In the genomic region with DNA sequence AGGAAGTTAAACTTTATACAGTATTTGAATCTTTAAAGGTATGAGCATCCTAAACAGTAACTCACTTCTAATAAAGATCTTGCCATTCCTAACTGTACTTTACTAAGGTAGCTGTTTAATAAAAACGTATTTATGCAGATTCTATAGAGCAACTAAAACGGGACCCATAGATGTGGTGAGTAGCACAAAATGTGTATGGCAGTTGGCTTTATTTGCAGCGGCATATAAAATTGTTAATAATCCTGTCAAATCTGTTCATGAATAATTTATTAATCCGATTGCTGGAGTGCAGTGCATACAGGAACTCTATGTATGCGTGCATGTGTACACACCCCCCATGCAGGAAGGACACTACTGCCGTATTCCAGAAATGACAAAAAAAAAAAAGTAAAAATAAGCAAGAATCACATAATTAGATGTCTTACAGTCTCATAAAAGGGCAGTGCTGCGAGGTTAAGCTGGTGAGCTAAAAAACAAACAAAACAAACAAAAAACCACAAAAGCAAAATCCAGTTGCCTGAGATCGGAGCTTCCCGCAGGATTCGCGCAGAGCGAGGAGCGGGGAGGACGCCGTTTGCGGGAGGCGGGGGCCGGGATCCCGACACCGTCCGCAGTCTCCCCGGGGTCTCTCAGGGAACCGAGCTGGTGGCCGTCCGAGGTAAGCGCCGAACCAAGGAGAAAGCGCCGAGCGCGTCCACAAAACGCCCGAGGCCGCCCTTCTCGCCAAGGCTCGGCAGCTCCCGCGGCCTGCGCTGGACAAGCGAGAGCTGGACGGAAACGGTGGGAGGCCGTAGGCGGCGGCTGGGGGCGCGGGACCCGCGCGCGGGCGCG, we compare ENCODE assay signal across 1 cellular context.
TF ChIP-seq lines count a peak whose summit lies in the region.

No MANE protein-coding gene starts in this region.

TF ChIP-seq in GM23338, 12 proteins besides CTCF, POLR2A, EP300 and RAD21:
- TF ChIP-seq REST (IDR thresholded peaks at IDR 0.05; ENCODE audit: unreplicated experiment): no peak
- TF ChIP-seq EZH2phosphoT487 (IDR thresholded peaks at IDR 0.05; ENCODE audit: unreplicated experiment): no peak
- peak; percentile 69 for TF ChIP-seq EZH2 (IDR thresholded peaks at IDR 0.05; ENCODE audit: low read depth, unreplicated experiment)
- TF ChIP-seq ZNF462 (CRISPR knock-in tag; IDR thresholded peaks at IDR 0.05): no peak
TF ChIP-seq in GM23338: peak in this region for 1.
